Comparison of ENCODE assay signal across 25 cellular contexts in genomic region chr5:167504276-167504675, GRCh38.
DNase-seq lines count a peak whose midpoint lies in the region; TF ChIP-seq lines count a peak whose summit lies in the region.
"Had no signal": no experiment of that assay in that cellular context is flagged by ENCODE, and none has a peak within 500 bp of the region (broad histone marks: within the 10 kb centered on the region; RNA-seq: fewer than 3 reads in every experiment).

No MANE protein-coding gene starts in this region.

- H3K4me3 Mint-ChIP-seq in nephron progenitor cell = no peak overlapping the region
- no peak overlapping the region for H3K4me3 Mint-ChIP-seq in Caco-2 (ENCODE audit: unreplicated experiment)
- H3K4me3 Mint-ChIP-seq: CD14-positive monocyte; CD4-positive, alpha-beta memory T cell; CD4-positive, CD25-positive, alpha-beta regulatory T cell; CD8-positive, alpha-beta memory T cell had no signal

- DNase-seq in A673 (ENCODE audit: low spot score) (peak; percentile 33), RPMI7951 (ENCODE audit: low read depth) (peak; percentile 1), SK-N-MC (ENCODE audit: low read depth, low spot score) (peak; percentile 92), COR-L47 (lab: John Stamatoyannopoulos, UW) (no peak), NCI-H526 (lab: John Stamatoyannopoulos, UW) (no peak), nephron progenitor cell (no peak), Caco-2 (no peak)
- DNase-seq: ACHN; BE2C; C1 segment of cervical spinal cord; CD4-positive, alpha-beta memory T cell; CD4-positive, CD25-positive, alpha-beta regulatory T cell; CD8-positive, alpha-beta memory T cell; DMS 273 treated with DMSO at 0.1 percent for 48 hours; DMS153; DMS53; DMS79; DND-41; EL; GDM1 had no signal

- 0 out of 2 replicates have a peak, but pooled peaks have one; percentile 9 for TF ChIP-seq CTCF in A673 (conservative IDR thresholded peaks at IDR 0.05; ENCODE audit: low read depth, low read length)
- TF ChIP-seq CTCF in nephron progenitor cell (IDR thresholded peaks at IDR 0.05) = no peak
- no peak for TF ChIP-seq CTCF in Caco-2 (IDR thresholded peaks at IDR 0.05; ENCODE audit: insufficient read depth in 1 of 2, low read depth in 1 of 2, low read length in 1 of 2, severe bottlenecking in 1 of 2, unreplicated experiment in 1 of 2)

- H4K20me1 ChIP-seq in BLaER1 treated with 17β-estradiol and CSF1 and Interleukin-3, amounts not matched to agents 10 nM and 100 nM = no peaks in the 10 kb centered on the region

- H3K36me3 ChIP-seq in A673 (ENCODE audit: insufficient read depth, low read length, poor library complexity, severe bottlenecking) = no peaks in the 10 kb centered on the region
- H3K36me3 ChIP-seq in BLaER1 treated with 17β-estradiol and CSF1 and Interleukin-3, amounts not matched to agents 10 nM and 100 nM = no peaks in the 10 kb centered on the region
- no peaks in the 10 kb centered on the region for H3K36me3 ChIP-seq in SK-N-MC (ENCODE audit: insufficient read depth, low read length)
- no peaks in the 10 kb centered on the region for H3K36me3 ChIP-seq in Caco-2 (ENCODE audit: control insufficient read depth, insufficient read depth, low read length)
- H3K36me3 ChIP-seq: BE2C had no signal

- H3K9ac ChIP-seq in BLaER1 treated with 17β-estradiol and CSF1 and Interleukin-3, amounts not matched to agents 10 nM and 100 nM = no peak overlapping the region
- no peak overlapping the region for H3K9ac ChIP-seq in SK-N-MC (ENCODE audit: insufficient read length)

- H3K27me3 ChIP-seq in A673 (replicated peaks; ENCODE audit: insufficient read depth, low read depth, low read length, poor library complexity) (no peaks in the 10 kb centered on the region), Caco-2 (replicated peaks; ENCODE audit: control insufficient read depth, insufficient read depth, low read length) (no peaks in the 10 kb centered on the region)
- no peaks in the 10 kb centered on the region for H3K27me3 ChIP-seq in BLaER1 treated with 17β-estradiol and CSF1 and Interleukin-3, amounts not matched to agents 10 nM and 100 nM
- H3K27me3 ChIP-seq: BE2C had no signal

- H3K4me1 Mint-ChIP-seq in nephron progenitor cell (no peaks in the 10 kb centered on the region), Caco-2 (ENCODE audit: low read depth, unreplicated experiment) (no peaks in the 10 kb centered on the region)
- H3K4me1 Mint-ChIP-seq: CD14-positive monocyte; CD4-positive, alpha-beta memory T cell; CD4-positive, CD25-positive, alpha-beta regulatory T cell; CD8-positive, alpha-beta memory T cell had no signal

- BruUV-seq in A673 (replicated peaks; lab: Mats Ljungman, UMichigan) (no TSS peak), Caco-2 (replicated peaks; lab: Mats Ljungman, UMichigan) (no TSS peak)

- CTCF ChIA-PET in A673 (lab: Charles Lee) = no interaction called here
- CTCF ChIA-PET in Caco-2 (lab: Charles Lee) = no interaction called here

- no peak overlapping the region for H3K4me3 ChIP-seq in A673 (ENCODE audit: low read depth, low read length, poor library complexity, severe bottlenecking)
- H3K4me3 ChIP-seq in BLaER1 treated with 17β-estradiol and CSF1 and Interleukin-3, amounts not matched to agents 10 nM and 100 nM = no peak overlapping the region
- peak overlapping the region; percentile 53 for H3K4me3 ChIP-seq in SK-N-MC
- H3K4me3 ChIP-seq in Caco-2 (ENCODE audit: low read depth, low read length) = no peak overlapping the region
- H3K4me3 ChIP-seq: A549, GM12878 had no signal

- POLR2A ChIA-PET in A673 (lab: Charles Lee; ENCODE audit: low non-redundant PET) (no interaction called here), Caco-2 (lab: Charles Lee) (no interaction called here)

- H3K27ac Mint-ChIP-seq in nephron progenitor cell (no peak overlapping the region), Caco-2 (ENCODE audit: unreplicated experiment) (no peak overlapping the region)
- H3K27ac Mint-ChIP-seq: CD14-positive monocyte; CD4-positive, alpha-beta memory T cell; CD4-positive, CD25-positive, alpha-beta regulatory T cell; CD8-positive, alpha-beta memory T cell had no signal

- no peaks in the 10 kb centered on the region for H3K36me3 Mint-ChIP-seq in nephron progenitor cell (ENCODE audit: low read depth)
- H3K36me3 Mint-ChIP-seq in Caco-2 (ENCODE audit: insufficient read depth, unreplicated experiment) = no peaks in the 10 kb centered on the region
- H3K36me3 Mint-ChIP-seq: CD14-positive monocyte; CD4-positive, alpha-beta memory T cell; CD4-positive, CD25-positive, alpha-beta regulatory T cell; CD8-positive, alpha-beta memory T cell had no signal

- intact Hi-C loops in A673 (cut with micrococcal nuclease; ENCODE audit: unreplicated experiment) (no loop called here), Caco-2 (cut with micrococcal nuclease; ENCODE audit: unreplicated experiment) (no loop called here)

- H3K4me1 ChIP-seq in A673 (ENCODE audit: insufficient read depth, low read length, poor library complexity, severe bottlenecking) (peaks cover 22% of the 10 kb centered on the region), Caco-2 (no peaks in the 10 kb centered on the region)
- peaks cover 15 to 35% (median 22%) of the 10 kb centered on the region in 10 experiments for H3K4me1 ChIP-seq in BLaER1 treated with 17β-estradiol and CSF1 and Interleukin-3, amounts not matched to agents 10 nM and 100 nM
- H3K4me1 ChIP-seq: A549, BE2C had no signal

- H3K9me3 ChIP-seq in A673 (ENCODE audit: low read depth, low read length, poor library complexity, severe bottlenecking) (no peaks in the 10 kb centered on the region), SK-N-MC (ENCODE audit: low read depth, low read length) (no peaks in the 10 kb centered on the region), Caco-2 (no peaks in the 10 kb centered on the region)
- H3K9me3 ChIP-seq in BLaER1 treated with 17β-estradiol and CSF1 and Interleukin-3, amounts not matched to agents 10 nM and 100 nM (replicated peaks in 1 of 11) = peaks cover 0 to 5% (median 0%) of the 10 kb centered on the region in 11 experiments; a peak in 2 of 22 replicates
- H3K9me3 ChIP-seq: A549, BE2C had no signal

- H3K9me3 Mint-ChIP-seq in nephron progenitor cell (no peaks in the 10 kb centered on the region), Caco-2 (ENCODE audit: unreplicated experiment) (no peaks in the 10 kb centered on the region)

- no peak overlapping the region for H3K27ac ChIP-seq in A673 (ENCODE audit: low read depth, low read length, poor library complexity, severe bottlenecking)
- H3K27ac ChIP-seq in BLaER1 treated with 17β-estradiol and CSF1 and Interleukin-3, amounts not matched to agents 10 nM and 100 nM = no peak overlapping the region
- H3K27ac ChIP-seq in SK-N-MC = peak overlapping the region; percentile 70
- H3K27ac ChIP-seq: 22Rv1, A549 had no signal

- peak overlapping the region; percentile 34 to 72 (median 58); a peak in 21 of 22 replicates for H3K4me2 ChIP-seq in BLaER1 treated with 17β-estradiol and CSF1 and Interleukin-3, amounts not matched to agents 10 nM and 100 nM
- H3K4me2 ChIP-seq: A549 had no signal

- H3K27me3 Mint-ChIP-seq in nephron progenitor cell (ENCODE audit: low read depth, poor library complexity) (peaks cover 4% of the 10 kb centered on the region), Caco-2 (ENCODE audit: insufficient read depth, unreplicated experiment) (peaks cover 9% of the 10 kb centered on the region)
- H3K27me3 Mint-ChIP-seq: CD4-positive, alpha-beta memory T cell; CD4-positive, CD25-positive, alpha-beta regulatory T cell; CD8-positive, alpha-beta memory T cell had no signal

Comparison
In these comparisons a context has a peak if more than half of its experiments do, and no peak if none do; other contexts are left out.
1. DNase-seq: peak in A673 (single experiment), RPMI7951 (single experiment) and SK-N-MC (single experiment); none in COR-L47 (single experiment), NCI-H526 (0 of 2), nephron progenitor cell (single experiment) and Caco-2 (0 of 2).